ENCODE assay signal across 25 cellular contexts in the genomic region with DNA sequence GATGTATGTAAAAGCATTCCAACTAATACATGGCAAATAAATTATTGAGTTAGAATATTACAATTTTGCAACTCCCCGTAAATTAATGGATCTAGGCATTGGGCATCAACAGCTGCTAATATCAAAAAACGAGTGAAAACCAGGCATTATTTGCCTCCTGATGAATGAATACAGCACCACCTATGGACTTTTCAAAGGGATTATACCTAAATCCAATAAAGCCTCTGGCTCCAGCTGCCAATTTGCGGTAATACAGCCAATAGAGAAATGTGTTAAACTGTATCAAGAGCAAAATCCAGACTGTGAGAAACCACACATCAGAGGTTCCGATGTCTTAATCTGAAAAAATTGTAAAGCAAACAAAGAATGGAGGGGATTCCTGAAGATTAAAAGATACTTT. TPM values are rescaled to one million over a fixed set of nuclear protein-coding genes. Genes with fewer than 3 reads are reported as not detected.
A peak's percentile ranks its signal among the peaks of the same experiment; 100 is the strongest.
DNase-seq lines count a peak whose midpoint lies in the region; TF ChIP-seq lines count a peak whose summit lies in the region.
"Had no signal": no experiment of that assay in that cellular context is flagged by ENCODE, and none has a peak within 500 bp of the region (broad histone marks: within the 10 kb centered on the region; RNA-seq: fewer than 3 reads in every experiment).

No MANE protein-coding gene starts in this region.

- H3K36me3 Mint-ChIP-seq in chondrocyte (ENCODE audit: low read depth): peaks cover under 1% of the 10 kb centered on the region
- H3K36me3 Mint-ChIP-seq: neural progenitor cell had no signal

- no peaks in the 10 kb centered on the region for H3K4me1 Mint-ChIP-seq in chondrocyte (ENCODE audit: low read depth)
- H3K4me1 Mint-ChIP-seq: activated CD4-positive, alpha-beta memory T cell treated with anti-CD3 and anti-CD28 coated beads, Interleukin-2, amount 10 ng/mL, durations not matched to agents 7 days and 5 days; CD8-positive, alpha-beta memory T cell; neural progenitor cell had no signal

- peak; percentile 16 for DNase-seq in GF-D8 (lab: John Stamatoyannopoulos, UW)
- peak; percentile 11 for DNase-seq in OCI-M1 (lab: John Stamatoyannopoulos, UW)
- DNase-seq in chondrocyte (ENCODE audit: low spot score): no peak
- no peak for DNase-seq in HuH-7.5 (ENCODE audit: low spot score)
- no peak for DNase-seq in HT-29 (ENCODE audit: low spot score)
- no peak for DNase-seq in NCI-H226
- DNase-seq: activated CD4-positive, alpha-beta memory T cell treated with anti-CD3 and anti-CD28 coated beads, Interleukin-2, amount 10 ng/mL, durations not matched to agents 7 days and 5 days; activated gamma-delta T cell; body of pancreas; CD8-positive, alpha-beta memory T cell; DMS53; effector memory CD8-positive, alpha-beta T cell; esophagus squamous epithelium; Karpas-422; lower lobe of right lung; NCI-H1105 treated with DMSO at 0.1 percent for 48 hours; NCI-H2081 treated with DMSO at 0.1 percent for 48 hours; NCI-H510A; substantia nigra had no signal

- peaks cover 8% of the 10 kb centered on the region for H3K9me3 Mint-ChIP-seq in chondrocyte (ENCODE audit: low read depth)
- H3K9me3 Mint-ChIP-seq: effector memory CD8-positive, alpha-beta T cell had no signal

- H3K27ac ChIP-seq in C4-2B: no peak overlapping the region
- H3K27ac ChIP-seq: body of pancreas, esophagus squamous epithelium, lower lobe of right lung, neural progenitor cell, SK-N-MC had no signal

- TF ChIP-seq CTCF in C4-2B (conservative IDR thresholded peaks at IDR 0.05) (peak; percentile 8; the same call in 1 of the 2 replicates), chondrocyte (IDR thresholded peaks at IDR 0.05) (peak; percentile 15)

- H3K27me3 Mint-ChIP-seq in chondrocyte (ENCODE audit: low read depth): no peaks in the 10 kb centered on the region
- H3K27me3 Mint-ChIP-seq: progenitor cell of endocrine pancreas had no signal

- H3K27ac Mint-ChIP-seq in chondrocyte (ENCODE audit: unreplicated experiment): no peak overlapping the region
- H3K27ac Mint-ChIP-seq: activated CD4-positive, alpha-beta memory T cell treated with anti-CD3 and anti-CD28 coated beads, Interleukin-2, amount 10 ng/mL, durations not matched to agents 7 days and 5 days; CD8-positive, alpha-beta memory T cell; effector memory CD8-positive, alpha-beta T cell; neural progenitor cell; progenitor cell of endocrine pancreas had no signal

- H3K4me3 Mint-ChIP-seq in chondrocyte (ENCODE audit: unreplicated experiment): no peak overlapping the region
- H3K4me3 Mint-ChIP-seq: activated CD4-positive, alpha-beta memory T cell treated with anti-CD3 and anti-CD28 coated beads, Interleukin-2, amount 10 ng/mL, durations not matched to agents 7 days and 5 days; CD8-positive, alpha-beta memory T cell; effector memory CD8-positive, alpha-beta T cell; neural progenitor cell had no signal

RNA-seq across cellular contexts. Expression of a gene that starts 16.3 kb away (rescaled TPM):
- not detected in 3 replicates for total RNA-seq in chondrocyte
- total RNA-seq in HT-29 (2014; rRNA removed; shearing (Covaris generic)): not detected in 2 replicates
- total RNA-seq: activated CD4-positive, alpha-beta memory T cell treated with anti-CD3 and anti-CD28 coated beads, Interleukin-2, amount 10 ng/mL, durations not matched to agents 7 days and 5 days; CD8-positive, alpha-beta memory T cell; esophagus squamous epithelium; OCI-LY7; skeletal muscle tissue had no signal

RNA-seq across cellular contexts. Expression of a gene that starts 26.2 kb away (rescaled TPM):
- total RNA-seq in chondrocyte: 13.2 to 16.2 TPM (median 14.9 TPM) in 3 replicates
- 9.1 and 10.9 TPM in 2 replicates for total RNA-seq in HT-29 (2014; rRNA removed; shearing (Covaris generic))

RNA-seq across cellular contexts. Expression of a gene that starts 33.1 kb away (rescaled TPM):
- 23.0 to 42.1 TPM (median 25.5 TPM) in 3 replicates for total RNA-seq in chondrocyte
- not detected in 2 replicates for total RNA-seq in HT-29 (2014; rRNA removed; shearing (Covaris generic))
- total RNA-seq: OCI-LY7 had no signal

RNA-seq across cellular contexts. Expression of a gene that starts 38.6 kb away (rescaled TPM):
- 34.2 to 45.2 TPM (median 40.6 TPM) in 3 replicates for total RNA-seq in chondrocyte
- 21.7 and 26.6 TPM in 2 replicates for total RNA-seq in HT-29 (2014; rRNA removed; shearing (Covaris generic))

Comparison
In these comparisons a context has a peak if more than half of its experiments do, and no peak if none do; other contexts are left out.
1. DNase-seq: peak in GF-D8 (single experiment) and OCI-M1 (single experiment); none in chondrocyte (single experiment), HuH-7.5 (single experiment), HT-29 (single experiment) and NCI-H226 (single experiment).
2. RNA of a gene that starts 33.1 kb away (total RNA-seq): 23.0 to 42.1 TPM in chondrocyte; not detected in HT-29; every median in the first group is over 10 times any median in the second.